In genomic region chr11:108538022-108538424, GRCh38 we compare ENCODE assay signal across 1 cellular context.
TF ChIP-seq lines count a peak whose summit lies in the region.

No MANE protein-coding gene starts in this region.

TF ChIP-seq in HepG2, 621 proteins besides CTCF, POLR2A, EP300 and RAD21:
- TF ChIP-seq IKZF5 (CRISPR knock-in tag; IDR thresholded peaks at IDR 0.05) = no peak
- TF ChIP-seq RFXANK (CRISPR knock-in tag; IDR thresholded peaks at IDR 0.05) = no peak
- TF ChIP-seq TEAD3 (CRISPR knock-in tag; optimal IDR thresholded peaks at IDR 0.05; ENCODE audit: borderline replicate concordance) = no peak
- no peak for TF ChIP-seq ZNF292 (CRISPR knock-in tag; IDR thresholded peaks at IDR 0.05; ENCODE audit: borderline replicate concordance, low read depth)
- TF ChIP-seq SP140L (CRISPR knock-in tag; IDR thresholded peaks at IDR 0.05; ENCODE audit: borderline replicate concordance) = no peak
- TF ChIP-seq TAF1 (CRISPR knock-in tag; IDR thresholded peaks at IDR 0.05) = no peak
- TF ChIP-seq ZBTB37 (CRISPR knock-in tag; IDR thresholded peaks at IDR 0.05) = no peak
- TF ChIP-seq ZNF101 (CRISPR knock-in tag; IDR thresholded peaks at IDR 0.05; ENCODE audit: borderline replicate concordance, low read depth) = no peak
- no peak for TF ChIP-seq ZNF574 (CRISPR knock-in tag; IDR thresholded peaks at IDR 0.05)
- no peak for TF ChIP-seq ZBTB33 (CRISPR knock-in tag; IDR thresholded peaks at IDR 0.05)
- no peak for TF ChIP-seq MYPOP (CRISPR knock-in tag; IDR thresholded peaks at IDR 0.05)
- TF ChIP-seq SMYD3 (CRISPR knock-in tag; IDR thresholded peaks at IDR 0.05) = no peak
